In genomic region chr7:39829028-39829427, GRCh38 we compare ENCODE assay signal across 1 cellular context.
TF ChIP-seq lines count a peak whose summit lies in the region.

No MANE protein-coding gene starts in this region.

TF ChIP-seq in K562, 482 proteins besides CTCF, POLR2A, EP300 and RAD21 (continued from another document):
- TF ChIP-seq CBFA2T2 (conservative IDR thresholded peaks at IDR 0.05) (0 out of 2 replicates have a peak, but pooled peaks have one; percentile 21), TCF7L2 (IDR thresholded peaks at IDR 0.05; ENCODE audit: low read depth, low read length) (no peak), NFE2L1 (tag; IDR thresholded peaks at IDR 0.05; ENCODE audit: borderline replicate concordance, low read depth) (no peak), ARID1B (IDR thresholded peaks at IDR 0.05) (peak; percentile 47; the same call in 1 of the 2 replicates), PHF21A (IDR thresholded peaks at IDR 0.05; ENCODE audit: borderline replicate concordance, low read depth) (no peak), NR2C1 (IDR thresholded peaks at IDR 0.05) (no peak), NR2C1 (tag; IDR thresholded peaks at IDR 0.05) (no peak), GATAD2A (IDR thresholded peaks at IDR 0.05) (no peak), ZNF395 (CRISPR knock-in tag; IDR thresholded peaks at IDR 0.05) (no peak), TEAD4 (IDR thresholded peaks at IDR 0.05; ENCODE audit: low read length) (0 out of 2 replicates have a peak, but pooled peaks have one; percentile 24), TEAD4 (CRISPR knock-in tag; IDR thresholded peaks at IDR 0.05; ENCODE audit: borderline replicate concordance) (no peak), TCF3 (CRISPR knock-in tag; IDR thresholded peaks at IDR 0.05) (peak; percentile 28), ELF4 (CRISPR knock-in tag; IDR thresholded peaks at IDR 0.05) (no peak), ZHX1 (conservative IDR thresholded peaks at IDR 0.05; ENCODE audit: low read length) (no peak)
